3 cellular contexts compared by ENCODE assay signal in the genomic region with DNA sequence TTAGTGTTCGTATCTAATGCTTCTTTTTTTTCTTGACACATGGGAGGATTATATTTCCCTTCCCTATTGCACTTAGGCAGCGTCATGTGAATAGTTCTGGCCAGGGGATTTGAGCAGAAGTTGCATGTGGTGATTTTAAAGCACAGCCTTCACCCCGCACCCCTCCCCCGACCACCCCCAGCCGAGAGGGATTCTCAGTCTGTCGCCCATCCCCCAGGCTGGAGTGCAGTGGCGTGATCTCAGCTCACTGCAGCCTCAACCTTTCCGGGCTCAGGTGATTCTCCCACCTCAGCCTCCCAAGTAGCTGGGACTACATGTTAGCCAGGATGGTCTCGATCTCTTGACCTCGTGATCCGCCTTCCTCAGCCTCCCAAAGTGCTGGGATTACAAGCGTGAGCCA. TPM values are rescaled to one million over a fixed set of nuclear protein-coding genes. Genes with fewer than 3 reads are reported as not detected.
"Had no signal": no experiment of that assay in that cellular context is flagged by ENCODE, and none has a peak within 500 bp of the region (broad histone marks: within the 10 kb centered on the region; RNA-seq: fewer than 3 reads in every experiment).

No MANE protein-coding gene starts in this region.

RNA-seq across cellular contexts. Expression of a gene that starts 20.1 kb away (rescaled TPM):
- total RNA-seq: HT-29, IMR-90, K562 had no signal
- polyA plus RNA-seq: IMR-90, K562 had no signal
